Comparison of ENCODE assay signal across 1 cellular context in genomic region chr1:23790696-23791433, GRCh38.
A peak's percentile ranks its signal among the peaks of the same experiment; 100 is the strongest.
TF ChIP-seq lines count a peak whose summit lies in the region.

TSS of gene LYPLA2 (plus strand) at chr1:23791145. CDS start at chr1:23792683, 1,538 bp downstream.

TF ChIP-seq in K562, 482 proteins besides CTCF, POLR2A, EP300 and RAD21 (continued from another document and continues in another):
- TF ChIP-seq, protein P1, sequence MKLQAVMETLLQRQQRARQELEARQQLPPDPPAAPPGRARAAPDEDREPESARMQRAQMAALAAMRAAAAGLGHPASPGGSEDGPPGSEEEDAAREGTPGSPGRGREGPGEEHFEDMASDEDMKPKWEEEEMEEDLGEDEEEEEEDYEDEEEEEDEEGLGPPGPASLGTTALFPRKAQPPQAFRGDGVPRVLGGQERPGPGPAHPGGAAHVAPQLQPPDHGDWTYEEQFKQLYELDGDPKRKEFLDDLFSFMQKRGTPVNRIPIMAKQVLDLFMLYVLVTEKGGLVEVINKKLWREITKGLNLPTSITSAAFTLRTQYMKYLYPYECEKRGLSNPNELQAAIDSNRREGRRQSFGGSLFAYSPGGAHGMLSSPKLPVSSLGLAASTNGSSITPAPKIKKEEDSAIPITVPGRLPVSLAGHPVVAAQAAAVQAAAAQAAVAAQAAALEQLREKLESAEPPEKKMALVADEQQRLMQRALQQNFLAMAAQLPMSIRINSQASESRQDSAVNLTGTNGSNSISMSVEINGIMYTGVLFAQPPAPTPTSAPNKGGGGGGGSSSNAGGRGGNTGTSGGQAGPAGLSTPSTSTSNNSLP (IDR thresholded peaks at IDR 0.05; ENCODE audit: borderline replicate concordance, low read depth, low read length), result no peak
- peak; percentile 48; the same call in 1 of the 2 replicates for TF ChIP-seq MYNN (IDR thresholded peaks at IDR 0.05)
- no peak for TF ChIP-seq MYNN (CRISPR knock-in tag; IDR thresholded peaks at IDR 0.05)
- no peak for TF ChIP-seq TAF15 (IDR thresholded peaks at IDR 0.05; ENCODE audit: low read depth, low read length)
- no peak for TF ChIP-seq ARHGAP35 (IDR thresholded peaks at IDR 0.05; ENCODE audit: partially characterized antibody)
- peak; percentile 49 for TF ChIP-seq NCOR1 (IDR thresholded peaks at IDR 0.05)
- peak; percentile 37; the same call in 1 of the 2 replicates for TF ChIP-seq MBD2 (IDR thresholded peaks at IDR 0.05; ENCODE audit: borderline replicate concordance, low read depth)
- TF ChIP-seq BACH1 (tag; IDR thresholded peaks at IDR 0.05), result no peak
- TF ChIP-seq ZNF277 (CRISPR knock-in tag; IDR thresholded peaks at IDR 0.05; ENCODE audit: borderline replicate concordance), result no peak
- TF ChIP-seq NCOA4 (IDR thresholded peaks at IDR 0.05; ENCODE audit: partially characterized antibody), result no peak
- TF ChIP-seq SIX5 (IDR thresholded peaks at IDR 0.05; ENCODE audit: borderline replicate concordance in 1 of 2, insufficient read depth in 1 of 2, low read depth in 1 of 2, low read length in 2 of 2), result peak in 1 of 2 experiments; percentile 48; a peak in 1 of 4 replicates
- no peak for TF ChIP-seq CREB5 (CRISPR knock-in tag; IDR thresholded peaks at IDR 0.05)
- peak; percentile 28; the same call in 1 of the 2 replicates for TF ChIP-seq ZBTB12 (CRISPR knock-in tag; IDR thresholded peaks at IDR 0.05)
- TF ChIP-seq NFRKB (IDR thresholded peaks at IDR 0.05; ENCODE audit: low read depth), result peak; percentile 72; the same call in 1 of the 2 replicates
- no peak for TF ChIP-seq ZNF124 (CRISPR knock-in tag; IDR thresholded peaks at IDR 0.05)
- TF ChIP-seq CSDE1 (IDR thresholded peaks at IDR 0.05), result no peak
- no peak for TF ChIP-seq NCOA2 (IDR thresholded peaks at IDR 0.05; ENCODE audit: partially characterized antibody in 2 of 2)
- TF ChIP-seq ZNF407 (IDR thresholded peaks at IDR 0.05; ENCODE audit: low read depth), result no peak
- TF ChIP-seq TEAD2 (tag; IDR thresholded peaks at IDR 0.05), result no peak
- TF ChIP-seq, protein P2, sequence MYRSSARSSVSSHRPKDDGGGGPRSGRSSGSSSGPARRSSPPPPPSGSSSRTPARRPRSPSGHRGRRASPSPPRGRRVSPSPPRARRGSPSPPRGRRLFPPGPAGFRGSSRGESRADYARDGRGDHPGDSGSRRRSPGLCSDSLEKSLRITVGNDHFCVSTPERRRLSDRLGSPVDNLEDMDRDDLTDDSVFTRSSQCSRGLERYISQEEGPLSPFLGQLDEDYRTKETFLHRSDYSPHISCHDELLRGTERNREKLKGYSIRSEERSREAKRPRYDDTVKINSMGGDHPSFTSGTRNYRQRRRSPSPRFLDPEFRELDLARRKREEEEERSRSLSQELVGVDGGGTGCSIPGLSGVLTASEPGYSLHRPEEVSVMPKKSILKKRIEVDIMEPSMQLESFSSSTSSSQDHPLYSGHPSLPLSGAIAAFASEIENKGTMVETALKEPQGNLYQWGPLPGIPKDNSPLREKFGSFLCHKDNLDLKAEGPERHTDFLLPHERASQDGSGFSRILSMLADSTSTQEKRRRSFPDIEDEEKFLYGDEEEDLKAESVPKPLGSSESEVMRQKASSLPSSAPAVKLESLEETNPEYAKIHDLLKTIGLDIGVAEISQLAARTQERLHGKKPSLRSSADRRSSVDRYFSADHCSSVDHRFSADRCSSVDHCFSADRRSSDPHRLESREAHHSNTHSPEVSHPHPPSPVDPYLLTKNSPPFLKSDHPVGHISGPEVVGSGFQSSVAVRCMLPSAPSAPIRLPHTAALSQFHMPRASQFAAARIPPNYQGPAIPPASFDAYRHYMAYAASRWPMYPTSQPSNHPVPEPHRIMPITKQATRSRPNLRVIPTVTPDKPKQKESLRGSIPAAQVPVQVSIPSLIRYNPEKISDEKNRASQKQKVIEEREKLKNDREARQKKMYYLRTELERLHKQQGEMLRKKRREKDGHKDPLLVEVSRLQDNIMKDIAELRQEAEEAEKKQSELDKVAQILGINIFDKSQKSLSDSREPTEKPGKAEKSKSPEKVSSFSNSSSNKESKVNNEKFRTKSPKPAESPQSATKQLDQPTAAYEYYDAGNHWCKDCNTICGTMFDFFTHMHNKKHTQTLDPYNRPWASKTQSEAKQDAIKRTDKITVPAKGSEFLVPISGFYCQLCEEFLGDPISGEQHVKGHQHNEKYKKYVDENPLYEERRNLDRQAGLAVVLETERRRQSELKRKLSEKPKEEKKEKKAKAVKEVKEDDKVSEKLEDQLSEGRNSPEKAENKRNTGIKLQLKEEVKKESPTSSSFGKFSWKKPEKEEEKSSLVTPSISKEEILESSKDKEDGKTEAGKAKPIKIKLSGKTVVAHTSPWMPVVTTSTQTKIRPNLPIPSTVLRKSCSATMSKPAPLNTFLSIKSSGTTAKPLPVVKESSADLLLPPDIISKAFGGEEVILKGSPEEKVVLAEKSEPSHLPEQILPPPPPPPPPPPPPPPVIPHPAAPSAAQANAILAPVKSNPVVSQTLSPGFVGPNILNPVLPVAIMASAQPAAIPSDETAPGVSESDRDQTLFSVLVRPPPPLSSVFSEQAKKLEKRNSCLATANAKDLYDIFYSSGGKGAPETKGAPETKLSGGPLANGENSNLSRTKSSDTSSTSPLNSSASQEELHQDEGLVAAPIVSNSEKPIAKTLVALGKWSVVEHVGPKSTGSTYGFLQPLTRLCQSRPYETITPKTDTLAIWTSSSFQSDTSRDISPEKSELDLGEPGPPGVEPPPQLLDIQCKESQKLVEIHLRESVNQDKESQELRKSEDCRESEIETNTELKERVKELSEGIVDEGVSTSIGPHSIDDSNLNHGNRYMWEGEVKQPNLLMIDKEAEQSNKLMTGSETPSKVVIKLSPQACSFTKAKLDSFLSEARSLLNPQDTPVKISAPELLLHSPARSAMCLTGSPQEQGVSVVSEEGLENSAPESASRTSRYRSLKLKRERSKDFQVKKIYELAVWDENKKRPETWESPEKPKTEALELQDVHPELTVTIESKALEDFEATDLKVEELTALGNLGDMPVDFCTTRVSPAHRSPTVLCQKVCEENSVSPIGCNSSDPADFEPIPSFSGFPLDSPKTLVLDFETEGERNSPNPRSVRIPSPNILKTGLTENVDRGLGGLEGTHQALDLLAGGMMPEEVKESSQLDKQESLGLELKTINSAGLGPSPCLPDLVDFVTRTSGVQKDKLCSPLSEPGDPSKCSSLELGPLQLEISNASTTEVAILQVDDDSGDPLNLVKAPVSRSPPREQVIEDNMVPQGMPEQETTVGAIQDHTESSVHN (IDR thresholded peaks at IDR 0.05; ENCODE audit: borderline replicate concordance in 1 of 2, low read depth in 1 of 2), result no peak
- no peak for TF ChIP-seq HSF4 (CRISPR knock-in tag; IDR thresholded peaks at IDR 0.05; ENCODE audit: borderline replicate concordance)
- TF ChIP-seq ZNF184 (CRISPR knock-in tag; IDR thresholded peaks at IDR 0.05), result no peak
- TF ChIP-seq ATF2 (CRISPR knock-in tag; IDR thresholded peaks at IDR 0.05), result no peak
- TF ChIP-seq ZNF740 (CRISPR knock-in tag; IDR thresholded peaks at IDR 0.05), result no peak
- no peak for TF ChIP-seq ZNF740 (tag; IDR thresholded peaks at IDR 0.05)
- no peak for TF ChIP-seq PHTF2 (CRISPR knock-in tag; IDR thresholded peaks at IDR 0.05)
- TF ChIP-seq ZNF197 (CRISPR knock-in tag; IDR thresholded peaks at IDR 0.05; ENCODE audit: low read depth), result no peak
- no peak for TF ChIP-seq DPF2 (IDR thresholded peaks at IDR 0.05)
- no peak for TF ChIP-seq HMG20A (CRISPR knock-in tag; conservative IDR thresholded peaks at IDR 0.05)
- TF ChIP-seq SREBF2 (CRISPR knock-in tag; IDR thresholded peaks at IDR 0.05), result no peak
